ENCODE assay signal across 1 cellular context in the genomic region with DNA sequence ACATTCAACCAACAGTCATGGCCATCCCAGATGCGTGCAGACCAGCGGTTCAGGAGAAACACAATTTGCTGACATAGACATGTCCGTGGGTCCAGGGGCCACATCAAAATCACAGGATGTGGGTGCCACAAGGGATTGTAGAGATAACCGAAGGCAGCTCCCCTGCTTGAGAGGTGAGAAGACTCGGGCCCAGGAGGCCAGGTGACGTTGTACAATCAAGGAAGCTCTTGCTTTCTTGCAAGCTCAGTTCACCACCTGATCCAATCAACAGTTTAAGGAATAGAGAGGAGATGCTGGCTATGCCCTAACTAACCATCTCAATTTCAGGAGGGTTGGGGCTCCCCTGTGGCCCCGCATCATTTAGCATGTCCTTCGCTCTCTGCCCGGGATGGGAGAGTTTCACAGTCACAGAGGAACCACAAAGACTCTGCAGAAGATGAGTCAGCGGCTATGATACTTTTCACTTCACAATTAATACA.
TF ChIP-seq lines count a peak whose summit lies in the region.

No MANE protein-coding gene starts in this region.

TF ChIP-seq in SK-N-SH, 30 proteins besides CTCF, POLR2A, EP300 and RAD21 (continued from another document):
- TF ChIP-seq, protein P1, sequence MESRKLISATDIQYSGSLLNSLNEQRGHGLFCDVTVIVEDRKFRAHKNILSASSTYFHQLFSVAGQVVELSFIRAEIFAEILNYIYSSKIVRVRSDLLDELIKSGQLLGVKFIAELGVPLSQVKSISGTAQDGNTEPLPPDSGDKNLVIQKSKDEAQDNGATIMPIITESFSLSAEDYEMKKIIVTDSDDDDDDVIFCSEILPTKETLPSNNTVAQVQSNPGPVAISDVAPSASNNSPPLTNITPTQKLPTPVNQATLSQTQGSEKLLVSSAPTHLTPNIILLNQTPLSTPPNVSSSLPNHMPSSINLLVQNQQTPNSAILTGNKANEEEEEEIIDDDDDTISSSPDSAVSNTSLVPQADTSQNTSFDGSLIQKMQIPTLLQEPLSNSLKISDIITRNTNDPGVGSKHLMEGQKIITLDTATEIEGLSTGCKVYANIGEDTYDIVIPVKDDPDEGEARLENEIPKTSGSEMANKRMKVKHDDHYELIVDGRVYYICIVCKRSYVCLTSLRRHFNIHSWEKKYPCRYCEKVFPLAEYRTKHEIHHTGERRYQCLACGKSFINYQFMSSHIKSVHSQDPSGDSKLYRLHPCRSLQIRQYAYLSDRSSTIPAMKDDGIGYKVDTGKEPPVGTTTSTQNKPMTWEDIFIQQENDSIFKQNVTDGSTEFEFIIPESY (IDR thresholded peaks at IDR 0.05; ENCODE audit: borderline replicate concordance, low read depth) = no peak
- no peak for TF ChIP-seq GABPA (IDR thresholded peaks at IDR 0.05; ENCODE audit: low read depth)
- no peak for TF ChIP-seq USF2 (IDR thresholded peaks at IDR 0.05; ENCODE audit: borderline replicate concordance, low read depth, low read length)
TF ChIP-seq in SK-N-SH: peak in this region for 0.
